Comparison of ENCODE assay signal across 1 cellular context in genomic region chr6:36838896-36839818, GRCh38.
TF ChIP-seq lines count a peak whose summit lies in the region.

Gene CPNE5, minus strand, starts transcription at chr6:36839444. Its CDS starts 67 bp downstream, at chr6:36839377.

TF ChIP-seq in SK-N-SH, 30 proteins besides CTCF, POLR2A, EP300 and RAD21 (continued from another document):
- TF ChIP-seq ZBTB33 (IDR thresholded peaks at IDR 0.05; ENCODE audit: borderline replicate concordance, low read depth) (no peak), RXRA (IDR thresholded peaks at IDR 0.05; ENCODE audit: borderline replicate concordance, low read depth) (no peak)
TF ChIP-seq in SK-N-SH: peak in this region for 0.
